ENCODE assay signal across 1 cellular context in genomic region chr1:33390550-33390949, GRCh38.
TF ChIP-seq lines count a peak whose summit lies in the region.

No MANE protein-coding gene starts in this region.

TF ChIP-seq in IMR-90, 13 proteins besides CTCF, POLR2A, EP300 and RAD21 (continued from another document):
- peak; percentile 79 for TF ChIP-seq RCOR1 (IDR thresholded peaks at IDR 0.05; ENCODE audit: insufficient replicate concordance, low read length)
- TF ChIP-seq USF2 (IDR thresholded peaks at IDR 0.05; ENCODE audit: low read depth, low read length), result no peak
